In the genomic region with DNA sequence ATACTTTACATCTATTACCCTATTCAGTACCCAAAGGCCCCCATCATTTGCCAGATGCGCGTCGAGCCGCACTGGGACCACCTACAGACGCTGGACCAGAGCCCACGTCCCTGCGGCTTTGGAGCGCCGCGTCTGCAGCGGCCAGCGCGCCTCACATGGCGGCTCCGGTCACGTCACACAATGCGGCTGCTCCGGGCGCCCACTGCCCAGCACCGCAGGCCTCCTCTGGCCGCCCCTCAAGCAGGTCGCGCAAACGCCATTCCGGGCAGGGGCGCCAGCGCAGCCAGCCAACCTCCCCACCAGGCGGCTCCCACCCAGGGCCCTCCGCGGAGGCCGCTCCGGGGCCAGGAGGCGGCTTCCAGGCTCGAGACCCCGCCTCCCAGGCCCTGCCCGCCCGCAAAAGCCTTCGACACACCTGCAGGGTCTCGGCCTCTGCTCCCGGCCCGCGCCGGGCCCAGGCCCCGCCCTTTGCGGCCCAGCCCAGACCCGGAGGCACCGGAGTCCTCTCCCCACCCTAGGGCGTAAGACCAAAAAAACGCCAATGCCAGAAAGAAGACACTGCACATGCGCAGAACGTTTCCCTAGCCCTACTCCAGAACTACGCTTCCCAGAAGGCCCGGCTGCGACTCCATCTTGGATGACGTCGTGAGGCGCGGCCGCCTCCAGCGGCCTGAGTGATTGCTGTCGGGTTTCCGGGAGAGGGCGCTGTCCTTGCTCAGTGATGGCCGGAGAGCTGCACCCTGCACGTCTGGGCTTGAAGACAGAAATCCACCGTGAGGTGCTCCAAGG, we compare ENCODE assay signal across 8 cellular contexts. TPM values are rescaled to one million over a fixed set of nuclear protein-coding genes. Genes with fewer than 3 reads are reported as not detected.
A peak's percentile ranks its signal among the peaks of the same experiment; 100 is the strongest.
DNase-seq lines count a peak whose midpoint lies in the region; ATAC-seq and TF ChIP-seq lines count a peak whose summit lies in the region.

A gene (minus strand): TSS at position 557 of the 789 bp plus-strand sequence. CDS start 4,925 bp downstream, outside the sequence.

- H3K27ac Mint-ChIP-seq in WTC11 (peak within 1 kb of the TSS; percentile 53; the same call in 1 of the 2 replicates), immature natural killer cell (peak within 1 kb of the TSS; percentile 82 to 96 (median 95))

- H3K4me3 Mint-ChIP-seq in WTC11 = peak within 1 kb of the TSS; percentile 82
- peak within 1 kb of the TSS; percentile 90 to 99 (median 90) for H3K4me3 Mint-ChIP-seq in immature natural killer cell

- H3K4me1 Mint-ChIP-seq in WTC11 (peaks cover 11% of the 10 kb centered on the region), immature natural killer cell (peaks cover 23 to 34% of the 10 kb centered on the region in 2 donors)

- peaks cover 21% of the 10 kb centered on the region for H3K36me3 Mint-ChIP-seq in WTC11
- peaks cover 0 to 4% (median 0%) of the 10 kb centered on the region in 3 donors for H3K36me3 Mint-ChIP-seq in immature natural killer cell

- H3K27me3 Mint-ChIP-seq in WTC11 (ENCODE audit: low read depth) (no peaks in the 10 kb centered on the region), immature natural killer cell (ENCODE audit: low read depth in 3 of 3) (peaks cover 5 to 12% (median 11%) of the 10 kb centered on the region in 3 donors)

- peaks cover 36% of the 10 kb centered on the region for H3K9me3 Mint-ChIP-seq in WTC11
- peaks cover 0 to 2% (median 0%) of the 10 kb centered on the region in 6 donors for H3K9me3 Mint-ChIP-seq in immature natural killer cell

- H3K27ac ChIP-seq in caudate nucleus (ENCODE audit: low read depth, low read length) = peak within 1 kb of the TSS; percentile 89

- DNase-seq in AG08396 (ENCODE audit: low spot score) (peak; percentile 98), NCI-H2227 (lab: John Stamatoyannopoulos, UW; ENCODE audit: unreplicated experiment) (peak; percentile 97), WTC11 (ENCODE audit: low spot score) (peak; percentile 96), caudate nucleus (lab: John Stamatoyannopoulos, UW) (peak; percentile 74 to 99 (median 97)), immature natural killer cell (peak; percentile 95 to 97 (median 96)), smooth muscle cell of the brain vasculature (ENCODE audit: low read depth, low spot score) (peak; percentile 95)

- CTCF ChIA-PET in WTC11 (lab: Charles Lee) = interaction anchor here (0.5 to 1.2 kb wide), 8 partner anchors 11 to 361 kb away, joined by 3 to 9 read pairs (median 4); a partner anchor contains a TSS

- ATAC-seq in GM18907 (IDR thresholded peaks at IDR 0.05; ENCODE audit: unreplicated experiment) (peak; percentile 98), HG03159 (IDR thresholded peaks at IDR 0.05; ENCODE audit: unreplicated experiment) (peak; percentile 96), WTC11 (peak; percentile 97)

- TF ChIP-seq CTCF in WTC11 (IDR thresholded peaks at IDR 0.05) = peak; percentile 64

- POLR2A ChIA-PET in WTC11 (lab: Charles Lee) = interaction anchor here (0.8 kb wide), 1 partner anchor 34 kb away, joined by 4 read pairs; a partner anchor contains a TSS

TF ChIP-seq in WTC11, 78 proteins besides CTCF, POLR2A, EP300 and RAD21 (continues in another document):
- no peak for TF ChIP-seq JUN (CRISPR knock-in tag; IDR thresholded peaks at IDR 0.05)
- TF ChIP-seq, protein P1, sequence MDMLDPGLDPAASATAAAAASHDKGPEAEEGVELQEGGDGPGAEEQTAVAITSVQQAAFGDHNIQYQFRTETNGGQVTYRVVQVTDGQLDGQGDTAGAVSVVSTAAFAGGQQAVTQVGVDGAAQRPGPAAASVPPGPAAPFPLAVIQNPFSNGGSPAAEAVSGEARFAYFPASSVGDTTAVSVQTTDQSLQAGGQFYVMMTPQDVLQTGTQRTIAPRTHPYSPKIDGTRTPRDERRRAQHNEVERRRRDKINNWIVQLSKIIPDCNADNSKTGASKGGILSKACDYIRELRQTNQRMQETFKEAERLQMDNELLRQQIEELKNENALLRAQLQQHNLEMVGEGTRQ (CRISPR knock-in tag; IDR thresholded peaks at IDR 0.05) = no peak
- TF ChIP-seq OVOL2 (CRISPR knock-in tag; IDR thresholded peaks at IDR 0.05; ENCODE audit: borderline replicate concordance) = no peak
- no peak for TF ChIP-seq ZNF138 (CRISPR knock-in tag; conservative IDR thresholded peaks at IDR 0.05)
- TF ChIP-seq, protein P2, sequence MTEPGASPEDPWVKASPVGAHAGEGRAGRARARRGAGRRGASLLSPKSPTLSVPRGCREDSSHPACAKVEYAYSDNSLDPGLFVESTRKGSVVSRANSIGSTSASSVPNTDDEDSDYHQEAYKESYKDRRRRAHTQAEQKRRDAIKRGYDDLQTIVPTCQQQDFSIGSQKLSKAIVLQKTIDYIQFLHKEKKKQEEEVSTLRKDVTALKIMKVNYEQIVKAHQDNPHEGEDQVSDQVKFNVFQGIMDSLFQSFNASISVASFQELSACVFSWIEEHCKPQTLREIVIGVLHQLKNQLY (CRISPR knock-in tag; IDR thresholded peaks at IDR 0.05) = no peak
- TF ChIP-seq FOXJ3 (CRISPR knock-in tag; IDR thresholded peaks at IDR 0.05; ENCODE audit: borderline replicate concordance) = no peak
- TF ChIP-seq NFYB (CRISPR knock-in tag; conservative IDR thresholded peaks at IDR 0.05; ENCODE audit: low read depth) = no peak
- TF ChIP-seq, protein P3, sequence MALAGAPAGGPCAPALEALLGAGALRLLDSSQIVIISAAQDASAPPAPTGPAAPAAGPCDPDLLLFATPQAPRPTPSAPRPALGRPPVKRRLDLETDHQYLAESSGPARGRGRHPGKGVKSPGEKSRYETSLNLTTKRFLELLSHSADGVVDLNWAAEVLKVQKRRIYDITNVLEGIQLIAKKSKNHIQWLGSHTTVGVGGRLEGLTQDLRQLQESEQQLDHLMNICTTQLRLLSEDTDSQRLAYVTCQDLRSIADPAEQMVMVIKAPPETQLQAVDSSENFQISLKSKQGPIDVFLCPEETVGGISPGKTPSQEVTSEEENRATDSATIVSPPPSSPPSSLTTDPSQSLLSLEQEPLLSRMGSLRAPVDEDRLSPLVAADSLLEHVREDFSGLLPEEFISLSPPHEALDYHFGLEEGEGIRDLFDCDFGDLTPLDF (CRISPR knock-in tag; IDR thresholded peaks at IDR 0.05) = no peak
- TF ChIP-seq ZNF317 (CRISPR knock-in tag; IDR thresholded peaks at IDR 0.05; ENCODE audit: borderline replicate concordance, low read depth) = no peak
- no peak for TF ChIP-seq GRHL2 (CRISPR knock-in tag; IDR thresholded peaks at IDR 0.05; ENCODE audit: insufficient replicate concordance, severe bottlenecking)
- TF ChIP-seq FOXK1 (CRISPR knock-in tag; IDR thresholded peaks at IDR 0.05) = 0 out of 2 replicates have a peak, but pooled peaks have one; percentile 45
- TF ChIP-seq, protein P4, sequence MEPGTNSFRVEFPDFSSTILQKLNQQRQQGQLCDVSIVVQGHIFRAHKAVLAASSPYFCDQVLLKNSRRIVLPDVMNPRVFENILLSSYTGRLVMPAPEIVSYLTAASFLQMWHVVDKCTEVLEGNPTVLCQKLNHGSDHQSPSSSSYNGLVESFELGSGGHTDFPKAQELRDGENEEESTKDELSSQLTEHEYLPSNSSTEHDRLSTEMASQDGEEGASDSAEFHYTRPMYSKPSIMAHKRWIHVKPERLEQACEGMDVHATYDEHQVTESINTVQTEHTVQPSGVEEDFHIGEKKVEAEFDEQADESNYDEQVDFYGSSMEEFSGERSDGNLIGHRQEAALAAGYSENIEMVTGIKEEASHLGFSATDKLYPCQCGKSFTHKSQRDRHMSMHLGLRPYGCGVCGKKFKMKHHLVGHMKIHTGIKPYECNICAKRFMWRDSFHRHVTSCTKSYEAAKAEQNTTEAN (CRISPR knock-in tag; IDR thresholded peaks at IDR 0.05) = 0 out of 2 replicates have a peak, but pooled peaks have one; percentile 50
- TF ChIP-seq SP1 (CRISPR knock-in tag; conservative IDR thresholded peaks at IDR 0.05) = peak; percentile 68
- TF ChIP-seq NR1H2 (CRISPR knock-in tag; IDR thresholded peaks at IDR 0.05) = no peak
- peak; percentile 60 for TF ChIP-seq ZNF121 (CRISPR knock-in tag; IDR thresholded peaks at IDR 0.05)
- TF ChIP-seq GABPB1 (CRISPR knock-in tag; IDR thresholded peaks at IDR 0.05) = 0 out of 2 replicates have a peak, but pooled peaks have one; percentile 19
- no peak for TF ChIP-seq NFE2L1 (CRISPR knock-in tag; IDR thresholded peaks at IDR 0.05)
- TF ChIP-seq ZNF416 (CRISPR knock-in tag; IDR thresholded peaks at IDR 0.05) = no peak
- TF ChIP-seq, protein P5, sequence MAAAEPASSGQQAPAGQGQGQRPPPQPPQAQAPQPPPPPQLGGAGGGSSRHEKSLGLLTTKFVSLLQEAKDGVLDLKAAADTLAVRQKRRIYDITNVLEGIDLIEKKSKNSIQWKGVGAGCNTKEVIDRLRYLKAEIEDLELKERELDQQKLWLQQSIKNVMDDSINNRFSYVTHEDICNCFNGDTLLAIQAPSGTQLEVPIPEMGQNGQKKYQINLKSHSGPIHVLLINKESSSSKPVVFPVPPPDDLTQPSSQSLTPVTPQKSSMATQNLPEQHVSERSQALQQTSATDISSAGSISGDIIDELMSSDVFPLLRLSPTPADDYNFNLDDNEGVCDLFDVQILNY (CRISPR knock-in tag; IDR thresholded peaks at IDR 0.05) = 0 out of 2 replicates have a peak, but pooled peaks have one; percentile 43
- TF ChIP-seq, protein P6, sequence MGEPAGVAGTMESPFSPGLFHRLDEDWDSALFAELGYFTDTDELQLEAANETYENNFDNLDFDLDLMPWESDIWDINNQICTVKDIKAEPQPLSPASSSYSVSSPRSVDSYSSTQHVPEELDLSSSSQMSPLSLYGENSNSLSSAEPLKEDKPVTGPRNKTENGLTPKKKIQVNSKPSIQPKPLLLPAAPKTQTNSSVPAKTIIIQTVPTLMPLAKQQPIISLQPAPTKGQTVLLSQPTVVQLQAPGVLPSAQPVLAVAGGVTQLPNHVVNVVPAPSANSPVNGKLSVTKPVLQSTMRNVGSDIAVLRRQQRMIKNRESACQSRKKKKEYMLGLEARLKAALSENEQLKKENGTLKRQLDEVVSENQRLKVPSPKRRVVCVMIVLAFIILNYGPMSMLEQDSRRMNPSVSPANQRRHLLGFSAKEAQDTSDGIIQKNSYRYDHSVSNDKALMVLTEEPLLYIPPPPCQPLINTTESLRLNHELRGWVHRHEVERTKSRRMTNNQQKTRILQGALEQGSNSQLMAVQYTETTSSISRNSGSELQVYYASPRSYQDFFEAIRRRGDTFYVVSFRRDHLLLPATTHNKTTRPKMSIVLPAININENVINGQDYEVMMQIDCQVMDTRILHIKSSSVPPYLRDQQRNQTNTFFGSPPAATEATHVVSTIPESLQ (CRISPR knock-in tag; IDR thresholded peaks at IDR 0.05) = no peak

RNA-seq across cellular contexts. Expression of the gene that starts here (rescaled TPM):
- total RNA-seq in WTC11 (2021) = 0.44 to 1.3 TPM (median 1.1 TPM) in 3 replicates
- polyA plus RNA-seq in immature natural killer cell = 1 to 10 TPM; 3.9 to 5.7 (median 5.1) TPM

Comparison
In these comparisons a context has a peak if more than half of its experiments do, and no peak if none do; other contexts are left out.
1. Peak in every context shown above with its lines: DNase-seq, ATAC-seq and H3K27ac ChIP-seq.